ENCODE assay signal across 15 cellular contexts in genomic region chr11:48047616-48048015, GRCh38.
DNase-seq lines count a peak whose midpoint lies in the region; ATAC-seq and TF ChIP-seq lines count a peak whose summit lies in the region.
"Had no signal": no experiment of that assay in that cellular context is flagged by ENCODE, and none has a peak within 500 bp of the region (broad histone marks: within the 10 kb centered on the region; RNA-seq: fewer than 3 reads in every experiment).

No MANE protein-coding gene starts in this region.

- H3K9me3 ChIP-seq in CD4-positive, CD25-positive, alpha-beta regulatory T cell (ENCODE audit: control insufficient read depth in 2 of 2, low read length in 2 of 2), result no peaks in the 10 kb centered on the region
- H3K9me3 ChIP-seq in PC-3 (ENCODE audit: low read length) (no peaks in the 10 kb centered on the region), sigmoid colon (no peaks in the 10 kb centered on the region)
- H3K9me3 ChIP-seq: esophagus muscularis mucosa had no signal

- no peak for TF ChIP-seq POLR2A in sigmoid colon (IDR thresholded peaks at IDR 0.05)

- no peak overlapping the region for H3K27ac ChIP-seq in CD4-positive, CD25-positive, alpha-beta regulatory T cell (ENCODE audit: insufficient read depth, low read length, poor library complexity, severe bottlenecking)
- H3K27ac ChIP-seq in PC-3 (ENCODE audit: low read length) (peak overlapping the region; percentile 20; the same call in 1 of the 2 replicates), sigmoid colon (peak overlapping the region in 3 of 4 donors; percentile 8 to 37 (median 26))

- CTCF ChIA-PET in PC-3 (lab: Charles Lee), result no interaction called here

- H3K4me1 Mint-ChIP-seq in CD4-positive, CD25-positive, alpha-beta regulatory T cell, result peaks cover 34 to 92% (median 69%) of the 10 kb centered on the region in 4 donors

- H3K9ac ChIP-seq in PC-3 (ENCODE audit: low read length), result no peak overlapping the region

- peaks cover 49% of the 10 kb centered on the region for H3K4me1 ChIP-seq in CD4-positive, CD25-positive, alpha-beta regulatory T cell (ENCODE audit: control insufficient read depth, insufficient read depth, low read length, poor library complexity, severe bottlenecking)
- peaks cover 49% of the 10 kb centered on the region for H3K4me1 ChIP-seq in PC-3 (ENCODE audit: insufficient read depth, low read length)
- peaks cover 0 to 20% (median 11%) of the 10 kb centered on the region in 4 donors for H3K4me1 ChIP-seq in sigmoid colon

- DNase-seq in CD4-positive, CD25-positive, alpha-beta regulatory T cell, result no peak
- DNase-seq in PC-3, result no peak
- DNase-seq in fibroblast of the aortic adventitia (ENCODE audit: low read depth), result peak; percentile 27
- no peak for DNase-seq in sigmoid colon
- no peak for DNase-seq in KBM-7
- DNase-seq in NCI-H146 treated with DMSO at 0.1 percent for 48 hours (lab: John Stamatoyannopoulos, UW; ENCODE audit: unreplicated experiment), result no peak
- DNase-seq in activated T-cell treated with anti-CD3 and anti-CD28 coated beads for 4 hours, result no peak
- DNase-seq in MV-4-11 (lab: John Stamatoyannopoulos, UW), result no peak
- DNase-seq: activated CD4-positive, alpha-beta memory T cell treated with anti-CD3 and anti-CD28 coated beads for 36 hours; activated naive CD4-positive, alpha-beta T cell; CD4-positive, alpha-beta T cell; NCI-H345; stimulated activated CD4-positive, alpha-beta T cell treated with anti-CD3 and anti-CD28 coated beads, Interleukin-1b, Interleukin-23, amount 100 ng/mL, for 48 hours; T-helper 2 cell had no signal

- no peak overlapping the region for H3K4me3 ChIP-seq in CD4-positive, CD25-positive, alpha-beta regulatory T cell (ENCODE audit: low read depth, low read length)
- H3K4me3 ChIP-seq in PC-3 (ENCODE audit: low read length), result no peak overlapping the region
- H3K4me3 ChIP-seq in fibroblast of the aortic adventitia (ENCODE audit: low read depth, low read length), result no peak overlapping the region
- no peak overlapping the region for H3K4me3 ChIP-seq in sigmoid colon
- H3K4me3 ChIP-seq: esophagus muscularis mucosa had no signal

- peak overlapping the region in 2 of 3 donors; percentile 16 to 81 for H3K27ac Mint-ChIP-seq in CD4-positive, CD25-positive, alpha-beta regulatory T cell
- H3K27ac Mint-ChIP-seq: activated CD4-positive, alpha-beta memory T cell treated with anti-CD3 and anti-CD28 coated beads for 36 hours; CD4-positive, alpha-beta T cell had no signal

- in situ Hi-C loops in KBM-7 (cut with MboI; ENCODE audit: low pct_unique_long_range_greater_than_20kb, low sequenced_read_pairs), result no loop called here

- no TSS peak for BruUV-seq in PC-3 (replicated peaks; lab: Mats Ljungman, UMichigan)

- TF ChIP-seq CTCF in PC-3 (conservative IDR thresholded peaks at IDR 0.05; ENCODE audit: low read depth, low read length) (no peak), fibroblast of the aortic adventitia (IDR thresholded peaks at IDR 0.05; ENCODE audit: insufficient read depth, low read length) (no peak), sigmoid colon (IDR thresholded peaks at IDR 0.05) (no peak)

- H3K4me2 ChIP-seq in PC-3 (ENCODE audit: low read length), result no peak overlapping the region

- peaks cover 4% of the 10 kb centered on the region for H3K36me3 ChIP-seq in CD4-positive, CD25-positive, alpha-beta regulatory T cell (ENCODE audit: control insufficient read depth, insufficient read depth, low read length)
- H3K36me3 ChIP-seq in PC-3 (ENCODE audit: low read depth, low read length) (no peaks in the 10 kb centered on the region), sigmoid colon (no peaks in the 10 kb centered on the region)
- H3K36me3 ChIP-seq: esophagus muscularis mucosa had no signal

- H3K4me3 Mint-ChIP-seq in CD4-positive, CD25-positive, alpha-beta regulatory T cell, result no peak overlapping the region
- H3K4me3 Mint-ChIP-seq: activated CD4-positive, alpha-beta memory T cell treated with anti-CD3 and anti-CD28 coated beads for 36 hours; CD4-positive, alpha-beta T cell had no signal

- peaks cover 81% of the 10 kb centered on the region for H3K79me2 ChIP-seq in PC-3 (ENCODE audit: low read length)

- H3K27me3 ChIP-seq in CD4-positive, CD25-positive, alpha-beta regulatory T cell (ENCODE audit: control insufficient read depth, insufficient read depth, low read length), result no peaks in the 10 kb centered on the region
- no peaks in the 10 kb centered on the region for H3K27me3 ChIP-seq in PC-3 (ENCODE audit: low read length)
- no peaks in the 10 kb centered on the region for H3K27me3 ChIP-seq in sigmoid colon
- H3K27me3 ChIP-seq: esophagus muscularis mucosa had no signal

- no peak for TF ChIP-seq EP300 in sigmoid colon (IDR thresholded peaks at IDR 0.05)

- H3K27me3 Mint-ChIP-seq in CD4-positive, CD25-positive, alpha-beta regulatory T cell, result no peaks in the 10 kb centered on the region
- H3K27me3 Mint-ChIP-seq: activated CD4-positive, alpha-beta memory T cell treated with anti-CD3 and anti-CD28 coated beads for 36 hours; CD4-positive, alpha-beta T cell had no signal

- no peaks in the 10 kb centered on the region for H3K9me3 Mint-ChIP-seq in CD4-positive, CD25-positive, alpha-beta regulatory T cell
- H3K9me3 Mint-ChIP-seq: activated CD4-positive, alpha-beta memory T cell treated with anti-CD3 and anti-CD28 coated beads for 36 hours; CD4-positive, alpha-beta T cell had no signal

- intact Hi-C loops in PC-3 (cut with micrococcal nuclease), result no loop called here
- intact Hi-C loops in sigmoid colon (cut with DNase I), result no loop called here

- H4K20me1 ChIP-seq in PC-3 (ENCODE audit: low read length), result no peaks in the 10 kb centered on the region

- no peaks in the 10 kb centered on the region for H3K9me2 ChIP-seq in PC-3 (replicated peaks; ENCODE audit: low read length)

- 80 to 85% methylated on average over 8 of the region's 8 CpGs for WGBS in sigmoid colon, 2 donors

- POLR2A ChIA-PET in PC-3 (lab: Charles Lee; ENCODE audit: unreplicated experiment), result no interaction called here

- no peak overlapping the region for H2AFZ ChIP-seq in PC-3 (ENCODE audit: low read length)

- peaks cover 14% of the 10 kb centered on the region for H3K36me3 Mint-ChIP-seq in CD4-positive, CD25-positive, alpha-beta regulatory T cell

- no peak for ATAC-seq in CD4-positive, CD25-positive, alpha-beta regulatory T cell (ENCODE audit: low read depth in 2 of 2)
- no peak for ATAC-seq in PC-3

- H3F3A ChIP-seq in PC-3 (ENCODE audit: low read length, unreplicated experiment), result no peaks in the 10 kb centered on the region
